Comparison of ENCODE assay signal across 10 cellular contexts in the genomic region with DNA sequence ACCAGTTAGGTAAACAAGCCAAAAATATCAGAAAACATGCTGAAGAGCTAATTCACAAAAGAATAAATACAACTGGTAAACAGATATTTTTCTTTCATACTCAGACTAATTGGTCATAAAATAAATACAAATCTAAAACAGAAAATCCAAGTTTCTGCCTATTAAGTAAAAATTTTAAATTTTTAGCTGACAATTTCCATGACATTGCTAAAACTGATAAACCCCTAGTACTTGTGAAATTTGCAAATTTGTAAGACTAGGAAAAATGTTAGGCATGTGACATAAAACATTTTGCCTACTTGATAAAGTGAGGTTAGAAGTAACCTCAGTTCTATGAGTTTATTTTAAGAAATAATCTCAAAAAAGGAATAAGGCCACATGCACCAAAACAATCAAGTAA.
"Had no signal": no experiment of that assay in that cellular context is flagged by ENCODE, and none has a peak within 500 bp of the region (broad histone marks: within the 10 kb centered on the region; RNA-seq: fewer than 3 reads in every experiment).

No MANE protein-coding gene starts in this region.

- ATAC-seq: GM23338, HCT116 had no signal

- H2AFZ ChIP-seq: GM23338 had no signal

- H3K4me3 ChIP-seq: GM23338, HAP-1 had no signal

- H3K27ac Mint-ChIP-seq: GM23338, H9, HFFc6 had no signal

- DNase-seq: GOT3, H7, H9, HCEC 1CT, HFFc6 had no signal

- H3K9me3 ChIP-seq: HAP-1 had no signal

- H3K4me3 Mint-ChIP-seq: GM23338, H9, HFFc6 had no signal

- H3K36me3 ChIP-seq: HAP-1 had no signal

- FAIRE-seq: H1, H54 had no signal

- H3K4me2 ChIP-seq: GM23338 had no signal

- H3K9me3 Mint-ChIP-seq: GM23338, H9 had no signal
